ENCODE assay signal across 1 cellular context in the genomic region with DNA sequence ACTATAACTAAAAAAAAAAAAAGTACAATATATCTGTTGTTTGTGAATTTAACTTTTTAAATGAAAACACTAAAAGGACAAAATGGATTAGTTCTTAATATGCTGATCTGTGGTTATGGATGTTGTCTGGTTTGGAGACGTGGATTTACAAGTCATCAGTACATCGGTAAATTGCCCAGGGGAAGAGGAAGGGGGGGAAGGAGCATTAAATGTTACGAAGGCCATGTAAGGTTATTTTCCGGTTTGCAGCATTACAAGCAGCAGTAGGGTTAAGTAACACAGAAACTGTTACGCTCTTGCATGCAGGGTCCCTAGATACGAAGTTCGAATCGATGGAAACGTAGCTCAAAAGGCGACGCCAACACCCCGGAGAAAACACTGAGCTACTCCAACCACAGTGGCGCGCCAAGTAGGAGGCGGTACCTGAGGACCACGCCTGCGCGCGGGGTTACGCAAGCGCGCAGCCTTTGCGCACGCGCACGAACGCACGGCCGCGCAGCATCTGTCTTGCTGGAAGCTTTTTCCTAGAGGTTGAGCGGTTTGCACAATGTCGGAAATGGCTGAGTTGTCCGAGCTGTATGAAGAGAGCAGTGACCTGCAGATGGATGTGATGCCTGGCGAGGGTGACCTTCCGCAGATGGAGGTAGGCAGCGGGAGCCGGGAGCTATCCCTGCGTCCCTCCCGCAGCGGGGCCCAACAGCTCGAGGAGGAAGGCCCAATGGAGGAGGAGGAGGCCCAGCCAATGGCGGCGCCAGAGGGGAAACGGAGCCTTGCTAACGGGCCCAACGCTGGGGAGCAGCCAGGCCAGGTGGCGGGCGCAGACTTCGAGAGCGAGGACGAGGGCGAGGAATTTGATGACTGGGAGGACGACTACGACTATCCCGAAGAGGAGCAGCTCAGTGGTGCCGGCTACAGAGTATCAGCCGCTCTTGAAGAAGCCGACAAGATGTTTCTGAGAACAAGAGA.
TF ChIP-seq lines count a peak whose summit lies in the region.

A gene with protein sequence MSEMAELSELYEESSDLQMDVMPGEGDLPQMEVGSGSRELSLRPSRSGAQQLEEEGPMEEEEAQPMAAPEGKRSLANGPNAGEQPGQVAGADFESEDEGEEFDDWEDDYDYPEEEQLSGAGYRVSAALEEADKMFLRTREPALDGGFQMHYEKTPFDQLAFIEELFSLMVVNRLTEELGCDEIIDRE (plus strand): TSS at position 505 of the 966 bp plus-strand sequence. CDS start 43 bp downstream, at position 548.

TF ChIP-seq in GM12878, 131 proteins besides CTCF, POLR2A, EP300 and RAD21 (continued from another document and continues in another):
- TF ChIP-seq, protein P1, sequence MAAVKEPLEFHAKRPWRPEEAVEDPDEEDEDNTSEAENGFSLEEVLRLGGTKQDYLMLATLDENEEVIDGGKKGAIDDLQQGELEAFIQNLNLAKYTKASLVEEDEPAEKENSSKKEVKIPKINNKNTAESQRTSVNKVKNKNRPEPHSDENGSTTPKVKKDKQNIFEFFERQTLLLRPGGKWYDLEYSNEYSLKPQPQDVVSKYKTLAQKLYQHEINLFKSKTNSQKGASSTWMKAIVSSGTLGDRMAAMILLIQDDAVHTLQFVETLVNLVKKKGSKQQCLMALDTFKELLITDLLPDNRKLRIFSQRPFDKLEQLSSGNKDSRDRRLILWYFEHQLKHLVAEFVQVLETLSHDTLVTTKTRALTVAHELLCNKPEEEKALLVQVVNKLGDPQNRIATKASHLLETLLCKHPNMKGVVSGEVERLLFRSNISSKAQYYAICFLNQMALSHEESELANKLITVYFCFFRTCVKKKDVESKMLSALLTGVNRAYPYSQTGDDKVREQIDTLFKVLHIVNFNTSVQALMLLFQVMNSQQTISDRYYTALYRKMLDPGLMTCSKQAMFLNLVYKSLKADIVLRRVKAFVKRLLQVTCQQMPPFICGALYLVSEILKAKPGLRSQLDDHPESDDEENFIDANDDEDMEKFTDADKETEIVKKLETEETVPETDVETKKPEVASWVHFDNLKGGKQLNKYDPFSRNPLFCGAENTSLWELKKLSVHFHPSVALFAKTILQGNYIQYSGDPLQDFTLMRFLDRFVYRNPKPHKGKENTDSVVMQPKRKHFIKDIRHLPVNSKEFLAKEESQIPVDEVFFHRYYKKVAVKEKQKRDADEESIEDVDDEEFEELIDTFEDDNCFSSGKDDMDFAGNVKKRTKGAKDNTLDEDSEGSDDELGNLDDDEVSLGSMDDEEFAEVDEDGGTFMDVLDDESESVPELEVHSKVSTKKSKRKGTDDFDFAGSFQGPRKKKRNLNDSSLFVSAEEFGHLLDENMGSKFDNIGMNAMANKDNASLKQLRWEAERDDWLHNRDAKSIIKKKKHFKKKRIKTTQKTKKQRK (IDR thresholded peaks at IDR 0.05; ENCODE audit: low read depth, low read length), result no peak
- TF ChIP-seq SIX5 (IDR thresholded peaks at IDR 0.05; ENCODE audit: low read depth, low read length, severe bottlenecking) (no peak), SREBF2 (IDR thresholded peaks at IDR 0.05; ENCODE audit: low read length) (no peak), TCF7 (IDR thresholded peaks at IDR 0.05; ENCODE audit: borderline replicate concordance) (no peak), EZH2 (IDR thresholded peaks at IDR 0.05; ENCODE audit: borderline replicate concordance, control insufficient read depth, low read depth, low read length) (no peak), PAX8 (IDR thresholded peaks at IDR 0.05) (no peak), STAT3 (IDR thresholded peaks at IDR 0.05; ENCODE audit: low read depth, low read length) (no peak), RELA (IDR thresholded peaks at IDR 0.05; ENCODE audit: borderline replicate concordance, partially characterized antibody) (peak; percentile 31), IKZF2 (IDR thresholded peaks at IDR 0.05) (peak; percentile 57 to 66; a peak in 2 of 4 replicates), FOXM1 (IDR thresholded peaks at IDR 0.05; ENCODE audit: low read depth, low read length) (no peak), CBFB (IDR thresholded peaks at IDR 0.05; ENCODE audit: low read depth) (no peak; the same call in none of the 2 replicates), POLR2AphosphoS5 (IDR thresholded peaks at IDR 0.05; ENCODE audit: low read length) (peak; percentile 94), RB1 (IDR thresholded peaks at IDR 0.05; ENCODE audit: borderline replicate concordance) (no peak), CHD1 (IDR thresholded peaks at IDR 0.05; ENCODE audit: low read depth, low read length) (no peak), JUND (IDR thresholded peaks at IDR 0.05; ENCODE audit: low read depth, low read length) (no peak), NR2C2 (IDR thresholded peaks at IDR 0.05; ENCODE audit: borderline replicate concordance, control insufficient read depth, insufficient read length, low read depth) (no peak), NRF1 (conservative IDR thresholded peaks at IDR 0.05; ENCODE audit: low read depth, low read length) (peak; percentile 99), CBX5 (IDR thresholded peaks at IDR 0.05; ENCODE audit: low read depth) (no peak), SPI1 (IDR thresholded peaks at IDR 0.05; ENCODE audit: borderline replicate concordance, insufficient read depth, low read depth, low read length) (peak; percentile 34; the same call in 1 of the 2 replicates), CEBPB (IDR thresholded peaks at IDR 0.05; ENCODE audit: borderline replicate concordance in 1 of 2, low read depth in 2 of 2, low read length in 2 of 2) (peak in 1 of 2 experiments; percentile 98; a peak in 2 of 4 replicates), ZNF622 (IDR thresholded peaks at IDR 0.05) (no peak), FOXK2 (IDR thresholded peaks at IDR 0.05) (no peak), HDAC2 (IDR thresholded peaks at IDR 0.05) (no peak), SMARCA5 (IDR thresholded peaks at IDR 0.05) (no peak), BCL11A (IDR thresholded peaks at IDR 0.05; ENCODE audit: low read depth, low read length) (no peak), CHD2 (IDR thresholded peaks at IDR 0.05; ENCODE audit: borderline replicate concordance, low read depth, low read length) (peak; percentile 55; the same call in 1 of the 2 replicates), KLF5 (IDR thresholded peaks at IDR 0.05; ENCODE audit: partially characterized antibody) (no peak)
- TF ChIP-seq, protein P2, sequence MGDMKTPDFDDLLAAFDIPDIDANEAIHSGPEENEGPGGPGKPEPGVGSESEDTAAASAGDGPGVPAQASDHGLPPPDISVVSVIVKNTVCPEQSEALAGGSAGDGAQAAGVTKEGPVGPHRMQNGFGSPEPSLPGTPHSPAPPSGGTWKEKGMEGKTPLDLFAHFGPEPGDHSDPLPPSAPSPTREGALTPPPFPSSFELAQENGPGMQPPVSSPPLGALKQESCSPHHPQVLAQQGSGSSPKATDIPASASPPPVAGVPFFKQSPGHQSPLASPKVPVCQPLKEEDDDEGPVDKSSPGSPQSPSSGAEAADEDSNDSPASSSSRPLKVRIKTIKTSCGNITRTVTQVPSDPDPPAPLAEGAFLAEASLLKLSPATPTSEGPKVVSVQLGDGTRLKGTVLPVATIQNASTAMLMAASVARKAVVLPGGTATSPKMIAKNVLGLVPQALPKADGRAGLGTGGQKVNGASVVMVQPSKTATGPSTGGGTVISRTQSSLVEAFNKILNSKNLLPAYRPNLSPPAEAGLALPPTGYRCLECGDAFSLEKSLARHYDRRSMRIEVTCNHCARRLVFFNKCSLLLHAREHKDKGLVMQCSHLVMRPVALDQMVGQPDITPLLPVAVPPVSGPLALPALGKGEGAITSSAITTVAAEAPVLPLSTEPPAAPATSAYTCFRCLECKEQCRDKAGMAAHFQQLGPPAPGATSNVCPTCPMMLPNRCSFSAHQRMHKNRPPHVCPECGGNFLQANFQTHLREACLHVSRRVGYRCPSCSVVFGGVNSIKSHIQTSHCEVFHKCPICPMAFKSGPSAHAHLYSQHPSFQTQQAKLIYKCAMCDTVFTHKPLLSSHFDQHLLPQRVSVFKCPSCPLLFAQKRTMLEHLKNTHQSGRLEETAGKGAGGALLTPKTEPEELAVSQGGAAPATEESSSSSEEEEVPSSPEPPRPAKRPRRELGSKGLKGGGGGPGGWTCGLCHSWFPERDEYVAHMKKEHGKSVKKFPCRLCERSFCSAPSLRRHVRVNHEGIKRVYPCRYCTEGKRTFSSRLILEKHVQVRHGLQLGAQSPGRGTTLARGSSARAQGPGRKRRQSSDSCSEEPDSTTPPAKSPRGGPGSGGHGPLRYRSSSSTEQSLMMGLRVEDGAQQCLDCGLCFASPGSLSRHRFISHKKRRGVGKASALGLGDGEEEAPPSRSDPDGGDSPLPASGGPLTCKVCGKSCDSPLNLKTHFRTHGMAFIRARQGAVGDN (IDR thresholded peaks at IDR 0.05), result peak; percentile 94
- TF ChIP-seq, protein P3, sequence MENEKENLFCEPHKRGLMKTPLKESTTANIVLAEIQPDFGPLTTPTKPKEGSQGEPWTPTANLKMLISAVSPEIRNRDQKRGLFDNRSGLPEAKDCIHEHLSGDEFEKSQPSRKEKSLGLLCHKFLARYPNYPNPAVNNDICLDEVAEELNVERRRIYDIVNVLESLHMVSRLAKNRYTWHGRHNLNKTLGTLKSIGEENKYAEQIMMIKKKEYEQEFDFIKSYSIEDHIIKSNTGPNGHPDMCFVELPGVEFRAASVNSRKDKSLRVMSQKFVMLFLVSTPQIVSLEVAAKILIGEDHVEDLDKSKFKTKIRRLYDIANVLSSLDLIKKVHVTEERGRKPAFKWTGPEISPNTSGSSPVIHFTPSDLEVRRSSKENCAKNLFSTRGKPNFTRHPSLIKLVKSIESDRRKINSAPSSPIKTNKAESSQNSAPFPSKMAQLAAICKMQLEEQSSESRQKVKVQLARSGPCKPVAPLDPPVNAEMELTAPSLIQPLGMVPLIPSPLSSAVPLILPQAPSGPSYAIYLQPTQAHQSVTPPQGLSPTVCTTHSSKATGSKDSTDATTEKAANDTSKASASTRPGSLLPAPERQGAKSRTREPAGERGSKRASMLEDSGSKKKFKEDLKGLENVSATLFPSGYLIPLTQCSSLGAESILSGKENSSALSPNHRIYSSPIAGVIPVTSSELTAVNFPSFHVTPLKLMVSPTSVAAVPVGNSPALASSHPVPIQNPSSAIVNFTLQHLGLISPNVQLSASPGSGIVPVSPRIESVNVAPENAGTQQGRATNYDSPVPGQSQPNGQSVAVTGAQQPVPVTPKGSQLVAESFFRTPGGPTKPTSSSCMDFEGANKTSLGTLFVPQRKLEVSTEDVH (IDR thresholded peaks at IDR 0.05; ENCODE audit: low read depth, partially characterized antibody), result peak; percentile 32
- TF ChIP-seq, protein P4, sequence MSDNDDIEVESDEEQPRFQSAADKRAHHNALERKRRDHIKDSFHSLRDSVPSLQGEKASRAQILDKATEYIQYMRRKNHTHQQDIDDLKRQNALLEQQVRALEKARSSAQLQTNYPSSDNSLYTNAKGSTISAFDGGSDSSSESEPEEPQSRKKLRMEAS (IDR thresholded peaks at IDR 0.05; ENCODE audit: low read depth, low read length), result peak; percentile 64
- TF ChIP-seq, protein P5, sequence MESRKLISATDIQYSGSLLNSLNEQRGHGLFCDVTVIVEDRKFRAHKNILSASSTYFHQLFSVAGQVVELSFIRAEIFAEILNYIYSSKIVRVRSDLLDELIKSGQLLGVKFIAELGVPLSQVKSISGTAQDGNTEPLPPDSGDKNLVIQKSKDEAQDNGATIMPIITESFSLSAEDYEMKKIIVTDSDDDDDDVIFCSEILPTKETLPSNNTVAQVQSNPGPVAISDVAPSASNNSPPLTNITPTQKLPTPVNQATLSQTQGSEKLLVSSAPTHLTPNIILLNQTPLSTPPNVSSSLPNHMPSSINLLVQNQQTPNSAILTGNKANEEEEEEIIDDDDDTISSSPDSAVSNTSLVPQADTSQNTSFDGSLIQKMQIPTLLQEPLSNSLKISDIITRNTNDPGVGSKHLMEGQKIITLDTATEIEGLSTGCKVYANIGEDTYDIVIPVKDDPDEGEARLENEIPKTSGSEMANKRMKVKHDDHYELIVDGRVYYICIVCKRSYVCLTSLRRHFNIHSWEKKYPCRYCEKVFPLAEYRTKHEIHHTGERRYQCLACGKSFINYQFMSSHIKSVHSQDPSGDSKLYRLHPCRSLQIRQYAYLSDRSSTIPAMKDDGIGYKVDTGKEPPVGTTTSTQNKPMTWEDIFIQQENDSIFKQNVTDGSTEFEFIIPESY (IDR thresholded peaks at IDR 0.05), result no peak
- TF ChIP-seq, protein P6, sequence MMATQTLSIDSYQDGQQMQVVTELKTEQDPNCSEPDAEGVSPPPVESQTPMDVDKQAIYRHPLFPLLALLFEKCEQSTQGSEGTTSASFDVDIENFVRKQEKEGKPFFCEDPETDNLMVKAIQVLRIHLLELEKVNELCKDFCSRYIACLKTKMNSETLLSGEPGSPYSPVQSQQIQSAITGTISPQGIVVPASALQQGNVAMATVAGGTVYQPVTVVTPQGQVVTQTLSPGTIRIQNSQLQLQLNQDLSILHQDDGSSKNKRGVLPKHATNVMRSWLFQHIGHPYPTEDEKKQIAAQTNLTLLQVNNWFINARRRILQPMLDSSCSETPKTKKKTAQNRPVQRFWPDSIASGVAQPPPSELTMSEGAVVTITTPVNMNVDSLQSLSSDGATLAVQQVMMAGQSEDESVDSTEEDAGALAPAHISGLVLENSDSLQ (IDR thresholded peaks at IDR 0.05), result no peak
- TF ChIP-seq, protein P7, sequence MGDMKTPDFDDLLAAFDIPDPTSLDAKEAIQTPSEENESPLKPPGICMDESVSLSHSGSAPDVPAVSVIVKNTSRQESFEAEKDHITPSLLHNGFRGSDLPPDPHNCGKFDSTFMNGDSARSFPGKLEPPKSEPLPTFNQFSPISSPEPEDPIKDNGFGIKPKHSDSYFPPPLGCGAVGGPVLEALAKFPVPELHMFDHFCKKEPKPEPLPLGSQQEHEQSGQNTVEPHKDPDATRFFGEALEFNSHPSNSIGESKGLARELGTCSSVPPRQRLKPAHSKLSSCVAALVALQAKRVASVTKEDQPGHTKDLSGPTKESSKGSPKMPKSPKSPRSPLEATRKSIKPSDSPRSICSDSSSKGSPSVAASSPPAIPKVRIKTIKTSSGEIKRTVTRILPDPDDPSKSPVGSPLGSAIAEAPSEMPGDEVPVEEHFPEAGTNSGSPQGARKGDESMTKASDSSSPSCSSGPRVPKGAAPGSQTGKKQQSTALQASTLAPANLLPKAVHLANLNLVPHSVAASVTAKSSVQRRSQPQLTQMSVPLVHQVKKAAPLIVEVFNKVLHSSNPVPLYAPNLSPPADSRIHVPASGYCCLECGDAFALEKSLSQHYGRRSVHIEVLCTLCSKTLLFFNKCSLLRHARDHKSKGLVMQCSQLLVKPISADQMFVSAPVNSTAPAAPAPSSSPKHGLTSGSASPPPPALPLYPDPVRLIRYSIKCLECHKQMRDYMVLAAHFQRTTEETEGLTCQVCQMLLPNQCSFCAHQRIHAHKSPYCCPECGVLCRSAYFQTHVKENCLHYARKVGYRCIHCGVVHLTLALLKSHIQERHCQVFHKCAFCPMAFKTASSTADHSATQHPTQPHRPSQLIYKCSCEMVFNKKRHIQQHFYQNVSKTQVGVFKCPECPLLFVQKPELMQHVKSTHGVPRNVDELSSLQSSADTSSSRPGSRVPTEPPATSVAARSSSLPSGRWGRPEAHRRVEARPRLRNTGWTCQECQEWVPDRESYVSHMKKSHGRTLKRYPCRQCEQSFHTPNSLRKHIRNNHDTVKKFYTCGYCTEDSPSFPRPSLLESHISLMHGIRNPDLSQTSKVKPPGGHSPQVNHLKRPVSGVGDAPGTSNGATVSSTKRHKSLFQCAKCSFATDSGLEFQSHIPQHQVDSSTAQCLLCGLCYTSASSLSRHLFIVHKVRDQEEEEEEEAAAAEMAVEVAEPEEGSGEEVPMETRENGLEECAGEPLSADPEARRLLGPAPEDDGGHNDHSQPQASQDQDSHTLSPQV (IDR thresholded peaks at IDR 0.05), result no peak
- TF ChIP-seq, protein P8, sequence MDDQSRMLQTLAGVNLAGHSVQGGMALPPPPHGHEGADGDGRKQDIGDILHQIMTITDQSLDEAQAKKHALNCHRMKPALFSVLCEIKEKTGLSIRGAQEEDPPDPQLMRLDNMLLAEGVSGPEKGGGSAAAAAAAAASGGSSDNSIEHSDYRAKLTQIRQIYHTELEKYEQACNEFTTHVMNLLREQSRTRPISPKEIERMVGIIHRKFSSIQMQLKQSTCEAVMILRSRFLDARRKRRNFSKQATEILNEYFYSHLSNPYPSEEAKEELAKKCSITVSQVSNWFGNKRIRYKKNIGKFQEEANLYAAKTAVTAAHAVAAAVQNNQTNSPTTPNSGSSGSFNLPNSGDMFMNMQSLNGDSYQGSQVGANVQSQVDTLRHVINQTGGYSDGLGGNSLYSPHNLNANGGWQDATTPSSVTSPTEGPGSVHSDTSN (IDR thresholded peaks at IDR 0.05; ENCODE audit: insufficient replicate concordance, low read depth, low read length), result no peak
